1 cellular context compared by ENCODE assay signal in the genomic region with DNA sequence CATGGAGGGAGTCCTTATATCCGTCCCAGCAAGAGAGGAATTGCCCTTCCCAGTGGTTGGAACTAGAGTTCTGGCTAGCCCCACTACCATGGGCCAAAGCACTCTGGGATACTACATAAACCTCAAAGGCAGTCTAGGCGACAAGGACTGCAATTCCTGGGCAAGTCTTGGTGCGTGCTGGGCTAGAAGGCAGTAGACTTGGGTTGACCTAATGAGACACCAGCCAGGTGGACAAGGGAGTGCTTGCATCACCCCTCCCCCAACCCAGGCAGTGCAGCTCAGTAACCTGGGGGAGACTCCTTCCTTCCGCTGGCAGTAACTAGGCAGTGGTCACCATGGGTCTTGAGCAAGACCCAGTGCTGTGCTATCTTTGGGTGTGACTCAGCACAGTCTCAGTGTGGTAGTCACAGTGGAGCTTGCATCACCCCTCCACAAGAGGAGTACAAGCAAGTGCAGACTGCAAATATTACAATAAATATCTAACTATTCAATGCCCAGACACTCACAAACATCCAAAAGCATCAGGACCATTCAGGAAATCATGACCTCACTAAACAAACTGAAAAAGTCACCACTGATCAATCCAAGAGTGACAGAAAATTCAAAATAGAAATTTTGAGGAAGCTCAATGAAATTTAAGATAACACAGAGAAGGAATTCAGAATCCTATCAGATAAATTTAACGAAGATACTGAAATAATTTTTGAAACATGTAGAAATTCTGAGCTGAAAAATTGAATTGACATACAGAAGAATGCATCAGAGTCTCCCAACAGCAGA.
TF ChIP-seq lines count a peak whose summit lies in the region.

No MANE protein-coding gene starts in this region.

TF ChIP-seq in K562, 482 proteins besides CTCF, POLR2A, EP300 and RAD21 (continued from another document and continues in another):
- TF ChIP-seq, protein P1, sequence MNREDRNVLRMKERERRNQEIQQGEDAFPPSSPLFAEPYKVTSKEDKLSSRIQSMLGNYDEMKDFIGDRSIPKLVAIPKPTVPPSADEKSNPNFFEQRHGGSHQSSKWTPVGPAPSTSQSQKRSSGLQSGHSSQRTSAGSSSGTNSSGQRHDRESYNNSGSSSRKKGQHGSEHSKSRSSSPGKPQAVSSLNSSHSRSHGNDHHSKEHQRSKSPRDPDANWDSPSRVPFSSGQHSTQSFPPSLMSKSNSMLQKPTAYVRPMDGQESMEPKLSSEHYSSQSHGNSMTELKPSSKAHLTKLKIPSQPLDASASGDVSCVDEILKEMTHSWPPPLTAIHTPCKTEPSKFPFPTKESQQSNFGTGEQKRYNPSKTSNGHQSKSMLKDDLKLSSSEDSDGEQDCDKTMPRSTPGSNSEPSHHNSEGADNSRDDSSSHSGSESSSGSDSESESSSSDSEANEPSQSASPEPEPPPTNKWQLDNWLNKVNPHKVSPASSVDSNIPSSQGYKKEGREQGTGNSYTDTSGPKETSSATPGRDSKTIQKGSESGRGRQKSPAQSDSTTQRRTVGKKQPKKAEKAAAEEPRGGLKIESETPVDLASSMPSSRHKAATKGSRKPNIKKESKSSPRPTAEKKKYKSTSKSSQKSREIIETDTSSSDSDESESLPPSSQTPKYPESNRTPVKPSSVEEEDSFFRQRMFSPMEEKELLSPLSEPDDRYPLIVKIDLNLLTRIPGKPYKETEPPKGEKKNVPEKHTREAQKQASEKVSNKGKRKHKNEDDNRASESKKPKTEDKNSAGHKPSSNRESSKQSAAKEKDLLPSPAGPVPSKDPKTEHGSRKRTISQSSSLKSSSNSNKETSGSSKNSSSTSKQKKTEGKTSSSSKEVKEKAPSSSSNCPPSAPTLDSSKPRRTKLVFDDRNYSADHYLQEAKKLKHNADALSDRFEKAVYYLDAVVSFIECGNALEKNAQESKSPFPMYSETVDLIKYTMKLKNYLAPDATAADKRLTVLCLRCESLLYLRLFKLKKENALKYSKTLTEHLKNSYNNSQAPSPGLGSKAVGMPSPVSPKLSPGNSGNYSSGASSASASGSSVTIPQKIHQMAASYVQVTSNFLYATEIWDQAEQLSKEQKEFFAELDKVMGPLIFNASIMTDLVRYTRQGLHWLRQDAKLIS (CRISPR knock-in tag; IDR thresholded peaks at IDR 0.05), result no peak
- TF ChIP-seq PYGO2 (tag; IDR thresholded peaks at IDR 0.05) (0 out of 2 replicates have a peak, but pooled peaks have one; percentile 32), SUPT5H (IDR thresholded peaks at IDR 0.05) (no peak), GTF2A2 (tag; IDR thresholded peaks at IDR 0.05) (no peak), PPARD (CRISPR knock-in tag; IDR thresholded peaks at IDR 0.05) (no peak), ZNF133 (CRISPR knock-in tag; IDR thresholded peaks at IDR 0.05) (no peak), ZNF282 (CRISPR knock-in tag; IDR thresholded peaks at IDR 0.05) (no peak), PRMT5 (CRISPR knock-in tag; IDR thresholded peaks at IDR 0.05) (no peak), RCOR1 (IDR thresholded peaks at IDR 0.05; ENCODE audit: borderline replicate concordance in 1 of 2, low read depth in 2 of 2, low read length in 2 of 2) (peak in 1 of 2 experiments; percentile 92; a peak in 2 of 4 replicates), STAT5A (IDR thresholded peaks at IDR 0.05; ENCODE audit: borderline replicate concordance, low read length) (peak; percentile 38; the same call in 1 of the 2 replicates), SIRT6 (IDR thresholded peaks at IDR 0.05; ENCODE audit: low read depth, low read length) (no peak), U2AF2 (optimal IDR thresholded peaks at IDR 0.05; ENCODE audit: low read depth, low read length) (no peak), ZNF785 (CRISPR knock-in tag; IDR thresholded peaks at IDR 0.05) (no peak), SAP30 (IDR thresholded peaks at IDR 0.05; ENCODE audit: borderline replicate concordance, insufficient read depth, low read depth, low read length, poor library complexity, severe bottlenecking) (no peak), POLR3G (IDR thresholded peaks at IDR 0.05; ENCODE audit: extremely low read depth, insufficient read length, insufficient replicate concordance) (no peak), CHD4 (IDR thresholded peaks at IDR 0.05; ENCODE audit: insufficient read depth, insufficient replicate concordance, low read depth, low read length, poor library complexity, severe bottlenecking) (no peak), PURB (CRISPR knock-in tag; IDR thresholded peaks at IDR 0.05; ENCODE audit: low read depth) (no peak), ZFP36 (IDR thresholded peaks at IDR 0.05; ENCODE audit: low read depth, low read length, partially characterized antibody) (peak; percentile 60), TSC22D4 (tag; IDR thresholded peaks at IDR 0.05) (no peak), NFE2 (IDR thresholded peaks at IDR 0.05; ENCODE audit: low read depth) (peak; percentile 99), NRF1 (conservative IDR thresholded peaks at IDR 0.05 in 1 of 2, IDR thresholded peaks at IDR 0.05 in 1 of 2) (peak in 1 of 2 experiments; percentile 63; a peak in 3 of 4 replicates)
- TF ChIP-seq, protein P2, sequence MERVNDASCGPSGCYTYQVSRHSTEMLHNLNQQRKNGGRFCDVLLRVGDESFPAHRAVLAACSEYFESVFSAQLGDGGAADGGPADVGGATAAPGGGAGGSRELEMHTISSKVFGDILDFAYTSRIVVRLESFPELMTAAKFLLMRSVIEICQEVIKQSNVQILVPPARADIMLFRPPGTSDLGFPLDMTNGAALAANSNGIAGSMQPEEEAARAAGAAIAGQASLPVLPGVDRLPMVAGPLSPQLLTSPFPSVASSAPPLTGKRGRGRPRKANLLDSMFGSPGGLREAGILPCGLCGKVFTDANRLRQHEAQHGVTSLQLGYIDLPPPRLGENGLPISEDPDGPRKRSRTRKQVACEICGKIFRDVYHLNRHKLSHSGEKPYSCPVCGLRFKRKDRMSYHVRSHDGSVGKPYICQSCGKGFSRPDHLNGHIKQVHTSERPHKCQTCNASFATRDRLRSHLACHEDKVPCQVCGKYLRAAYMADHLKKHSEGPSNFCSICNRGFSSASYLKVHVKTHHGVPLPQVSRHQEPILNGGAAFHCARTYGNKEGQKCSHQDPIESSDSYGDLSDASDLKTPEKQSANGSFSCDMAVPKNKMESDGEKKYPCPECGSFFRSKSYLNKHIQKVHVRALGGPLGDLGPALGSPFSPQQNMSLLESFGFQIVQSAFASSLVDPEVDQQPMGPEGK (CRISPR knock-in tag; IDR thresholded peaks at IDR 0.05; ENCODE audit: borderline replicate concordance), result peak; percentile 35; the same call in 1 of the 2 replicates
- TF ChIP-seq, protein P3, sequence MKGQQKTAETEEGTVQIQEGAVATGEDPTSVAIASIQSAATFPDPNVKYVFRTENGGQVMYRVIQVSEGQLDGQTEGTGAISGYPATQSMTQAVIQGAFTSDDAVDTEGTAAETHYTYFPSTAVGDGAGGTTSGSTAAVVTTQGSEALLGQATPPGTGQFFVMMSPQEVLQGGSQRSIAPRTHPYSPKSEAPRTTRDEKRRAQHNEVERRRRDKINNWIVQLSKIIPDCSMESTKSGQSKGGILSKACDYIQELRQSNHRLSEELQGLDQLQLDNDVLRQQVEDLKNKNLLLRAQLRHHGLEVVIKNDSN (CRISPR knock-in tag; IDR thresholded peaks at IDR 0.05), result no peak
- TF ChIP-seq, protein P4, sequence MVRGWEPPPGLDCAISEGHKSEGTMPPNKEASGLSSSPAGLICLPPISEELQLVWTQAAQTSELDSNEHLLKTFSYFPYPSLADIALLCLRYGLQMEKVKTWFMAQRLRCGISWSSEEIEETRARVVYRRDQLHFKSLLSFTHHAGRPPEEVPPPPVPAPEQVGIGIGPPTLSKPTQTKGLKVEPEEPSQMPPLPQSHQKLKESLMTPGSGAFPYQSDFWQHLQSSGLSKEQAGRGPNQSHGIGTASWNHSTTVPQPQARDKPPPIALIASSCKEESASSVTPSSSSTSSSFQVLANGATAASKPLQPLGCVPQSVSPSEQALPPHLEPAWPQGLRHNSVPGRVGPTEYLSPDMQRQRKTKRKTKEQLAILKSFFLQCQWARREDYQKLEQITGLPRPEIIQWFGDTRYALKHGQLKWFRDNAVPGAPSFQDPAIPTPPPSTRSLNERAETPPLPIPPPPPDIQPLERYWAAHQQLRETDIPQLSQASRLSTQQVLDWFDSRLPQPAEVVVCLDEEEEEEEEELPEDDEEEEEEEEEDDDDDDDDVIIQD (CRISPR knock-in tag; IDR thresholded peaks at IDR 0.05), result no peak
- TF ChIP-seq, protein P5, sequence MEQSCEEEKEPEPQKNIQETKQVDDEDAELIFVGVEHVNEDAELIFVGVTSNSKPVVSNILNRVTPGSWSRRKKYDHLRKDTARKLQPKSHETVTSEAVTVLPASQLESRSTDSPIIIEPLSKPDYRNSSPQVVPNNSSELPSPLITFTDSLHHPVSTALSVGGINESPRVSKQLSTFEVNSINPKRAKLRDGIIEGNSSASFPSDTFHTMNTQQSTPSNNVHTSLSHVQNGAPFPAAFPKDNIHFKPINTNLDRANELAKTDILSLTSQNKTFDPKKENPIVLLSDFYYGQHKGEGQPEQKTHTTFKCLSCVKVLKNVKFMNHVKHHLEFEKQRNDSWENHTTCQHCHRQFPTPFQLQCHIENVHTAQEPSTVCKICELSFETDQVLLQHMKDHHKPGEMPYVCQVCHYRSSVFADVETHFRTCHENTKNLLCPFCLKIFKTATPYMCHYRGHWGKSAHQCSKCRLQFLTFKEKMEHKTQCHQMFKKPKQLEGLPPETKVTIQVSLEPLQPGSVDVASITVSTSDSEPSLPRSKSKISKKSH (CRISPR knock-in tag; IDR thresholded peaks at IDR 0.05), result no peak
- TF ChIP-seq, protein P6, sequence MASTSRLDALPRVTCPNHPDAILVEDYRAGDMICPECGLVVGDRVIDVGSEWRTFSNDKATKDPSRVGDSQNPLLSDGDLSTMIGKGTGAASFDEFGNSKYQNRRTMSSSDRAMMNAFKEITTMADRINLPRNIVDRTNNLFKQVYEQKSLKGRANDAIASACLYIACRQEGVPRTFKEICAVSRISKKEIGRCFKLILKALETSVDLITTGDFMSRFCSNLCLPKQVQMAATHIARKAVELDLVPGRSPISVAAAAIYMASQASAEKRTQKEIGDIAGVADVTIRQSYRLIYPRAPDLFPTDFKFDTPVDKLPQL (IDR thresholded peaks at IDR 0.05; ENCODE audit: extremely low read depth, insufficient read length), result no peak
- TF ChIP-seq, protein P7, sequence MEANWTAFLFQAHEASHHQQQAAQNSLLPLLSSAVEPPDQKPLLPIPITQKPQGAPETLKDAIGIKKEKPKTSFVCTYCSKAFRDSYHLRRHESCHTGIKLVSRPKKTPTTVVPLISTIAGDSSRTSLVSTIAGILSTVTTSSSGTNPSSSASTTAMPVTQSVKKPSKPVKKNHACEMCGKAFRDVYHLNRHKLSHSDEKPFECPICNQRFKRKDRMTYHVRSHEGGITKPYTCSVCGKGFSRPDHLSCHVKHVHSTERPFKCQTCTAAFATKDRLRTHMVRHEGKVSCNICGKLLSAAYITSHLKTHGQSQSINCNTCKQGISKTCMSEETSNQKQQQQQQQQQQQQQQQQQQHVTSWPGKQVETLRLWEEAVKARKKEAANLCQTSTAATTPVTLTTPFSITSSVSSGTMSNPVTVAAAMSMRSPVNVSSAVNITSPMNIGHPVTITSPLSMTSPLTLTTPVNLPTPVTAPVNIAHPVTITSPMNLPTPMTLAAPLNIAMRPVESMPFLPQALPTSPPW (CRISPR knock-in tag; IDR thresholded peaks at IDR 0.05), result peak; percentile 59; the same call in 1 of the 2 replicates
- TF ChIP-seq, protein P8, sequence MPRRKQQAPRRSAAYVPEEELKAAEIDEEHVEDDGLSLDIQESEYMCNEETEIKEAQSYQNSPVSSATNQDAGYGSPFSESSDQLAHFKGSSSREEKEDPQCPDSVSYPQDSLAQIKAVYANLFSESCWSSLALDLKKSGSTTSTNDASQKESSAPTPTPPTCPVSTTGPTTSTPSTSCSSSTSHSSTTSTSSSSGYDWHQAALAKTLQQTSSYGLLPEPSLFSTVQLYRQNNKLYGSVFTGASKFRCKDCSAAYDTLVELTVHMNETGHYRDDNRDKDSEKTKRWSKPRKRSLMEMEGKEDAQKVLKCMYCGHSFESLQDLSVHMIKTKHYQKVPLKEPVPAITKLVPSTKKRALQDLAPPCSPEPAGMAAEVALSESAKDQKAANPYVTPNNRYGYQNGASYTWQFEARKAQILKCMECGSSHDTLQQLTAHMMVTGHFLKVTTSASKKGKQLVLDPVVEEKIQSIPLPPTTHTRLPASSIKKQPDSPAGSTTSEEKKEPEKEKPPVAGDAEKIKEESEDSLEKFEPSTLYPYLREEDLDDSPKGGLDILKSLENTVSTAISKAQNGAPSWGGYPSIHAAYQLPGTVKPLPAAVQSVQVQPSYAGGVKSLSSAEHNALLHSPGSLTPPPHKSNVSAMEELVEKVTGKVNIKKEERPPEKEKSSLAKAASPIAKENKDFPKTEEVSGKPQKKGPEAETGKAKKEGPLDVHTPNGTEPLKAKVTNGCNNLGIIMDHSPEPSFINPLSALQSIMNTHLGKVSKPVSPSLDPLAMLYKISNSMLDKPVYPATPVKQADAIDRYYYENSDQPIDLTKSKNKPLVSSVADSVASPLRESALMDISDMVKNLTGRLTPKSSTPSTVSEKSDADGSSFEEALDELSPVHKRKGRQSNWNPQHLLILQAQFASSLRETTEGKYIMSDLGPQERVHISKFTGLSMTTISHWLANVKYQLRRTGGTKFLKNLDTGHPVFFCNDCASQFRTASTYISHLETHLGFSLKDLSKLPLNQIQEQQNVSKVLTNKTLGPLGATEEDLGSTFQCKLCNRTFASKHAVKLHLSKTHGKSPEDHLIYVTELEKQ (CRISPR knock-in tag; IDR thresholded peaks at IDR 0.05), result no peak
- TF ChIP-seq, protein P9, sequence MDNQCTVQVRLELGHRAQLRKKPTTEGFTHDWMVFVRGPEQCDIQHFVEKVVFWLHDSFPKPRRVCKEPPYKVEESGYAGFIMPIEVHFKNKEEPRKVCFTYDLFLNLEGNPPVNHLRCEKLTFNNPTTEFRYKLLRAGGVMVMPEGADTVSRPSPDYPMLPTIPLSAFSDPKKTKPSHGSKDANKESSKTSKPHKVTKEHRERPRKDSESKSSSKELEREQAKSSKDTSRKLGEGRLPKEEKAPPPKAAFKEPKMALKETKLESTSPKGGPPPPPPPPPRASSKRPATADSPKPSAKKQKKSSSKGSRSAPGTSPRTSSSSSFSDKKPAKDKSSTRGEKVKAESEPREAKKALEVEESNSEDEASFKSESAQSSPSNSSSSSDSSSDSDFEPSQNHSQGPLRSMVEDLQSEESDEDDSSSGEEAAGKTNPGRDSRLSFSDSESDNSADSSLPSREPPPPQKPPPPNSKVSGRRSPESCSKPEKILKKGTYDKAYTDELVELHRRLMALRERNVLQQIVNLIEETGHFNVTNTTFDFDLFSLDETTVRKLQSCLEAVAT (IDR thresholded peaks at IDR 0.05), result peak in 1 of 2 experiments; percentile 69; a peak in 3 of 4 replicates
